In genomic region chrX:43707812-43708548, GRCh38 we compare ENCODE assay signal across 12 cellular contexts. TPM values are rescaled to one million over a fixed set of nuclear protein-coding genes. Genes with fewer than 3 reads are reported as not detected.
DNase-seq lines count a peak whose midpoint lies in the region; ATAC-seq and TF ChIP-seq lines count a peak whose summit lies in the region.
"Had no signal": no experiment of that assay in that cellular context is flagged by ENCODE, and none has a peak within 500 bp of the region (broad histone marks: within the 10 kb centered on the region; RNA-seq: fewer than 3 reads in every experiment).

No MANE protein-coding gene starts in this region.

- H3K4me3 ChIP-seq in hepatocyte = no peak overlapping the region
- H3K4me3 ChIP-seq in gastrocnemius medialis = no peak overlapping the region
- no peak overlapping the region for H3K4me3 ChIP-seq in smooth muscle cell
- H3K4me3 ChIP-seq: SK-N-MC had no signal

- no peak overlapping the region for H3K27ac Mint-ChIP-seq in chondrocyte (ENCODE audit: unreplicated experiment)
- H3K27ac Mint-ChIP-seq: natural killer cell treated with Interleukin-12 subunit alpha and Interleukin-12 subunit beta and Interleukin-15 and Interleukin-18, amount 100 ng/mL, for 72 hours; stimulated activated naive B cell treated with anti-CD40 and anti-IgM and Interleukin-4, amounts not matched to agents 10 μg/mL and 1 μg/mL and 100 μg/mL, for 72 hours had no signal

- no peaks in the 10 kb centered on the region for H3K36me3 Mint-ChIP-seq in chondrocyte (ENCODE audit: low read depth)
- H3K36me3 Mint-ChIP-seq: natural killer cell treated with Interleukin-12 subunit alpha and Interleukin-12 subunit beta and Interleukin-15 and Interleukin-18, amount 100 ng/mL, for 72 hours; stimulated activated naive B cell treated with anti-CD40 and anti-IgM and Interleukin-4, amounts not matched to agents 10 μg/mL and 1 μg/mL and 100 μg/mL, for 72 hours had no signal

- peak; percentile 55 for DNase-seq in LHCN-M2 (ENCODE audit: low read depth)
- DNase-seq in chondrocyte (ENCODE audit: low spot score) = no peak
- DNase-seq in hepatocyte (ENCODE audit: low spot score) = peak; percentile 14
- DNase-seq in gastrocnemius medialis = peak; percentile 53 to 68
- DNase-seq in smooth muscle cell (lab: John Stamatoyannopoulos, UW; ENCODE audit: unreplicated experiment) = no peak
- no peak for DNase-seq in GM13976 (ENCODE audit: low spot score)
- DNase-seq: AML-193; stimulated activated naive B cell treated with anti-CD40 and anti-IgM and Interleukin-4, amounts not matched to agents 10 μg/mL and 1 μg/mL and 100 μg/mL, for 72 hours had no signal

- intact Hi-C loops in gastrocnemius medialis (cut with DNase I; ENCODE audit: low total_unique reads) = loop anchor here (2.0 to 5.0 kb wide), 2 partner anchors 34 to 53 kb away; no protein-coding TSS in a partner anchor

- H3K4me2 ChIP-seq in hepatocyte (peak overlapping the region; percentile 2), smooth muscle cell (no peak overlapping the region)

- no peak for TF ChIP-seq POLR2A in gastrocnemius medialis (IDR thresholded peaks at IDR 0.05)

- H4K20me1 ChIP-seq in hepatocyte (ENCODE audit: insufficient read depth, poor library complexity, severe bottlenecking) (no peaks in the 10 kb centered on the region), smooth muscle cell (ENCODE audit: low read depth) (no peaks in the 10 kb centered on the region)

- no peaks in the 10 kb centered on the region for H3K27me3 Mint-ChIP-seq in chondrocyte (ENCODE audit: low read depth)

- H3K9me2 ChIP-seq in hepatocyte (replicated peaks; ENCODE audit: insufficient read depth) = no peaks in the 10 kb centered on the region

- H3K9me3 Mint-ChIP-seq in chondrocyte (ENCODE audit: low read depth) = peaks cover 4% of the 10 kb centered on the region
- H3K9me3 Mint-ChIP-seq: natural killer cell treated with Interleukin-12 subunit alpha and Interleukin-12 subunit beta and Interleukin-15 and Interleukin-18, amount 100 ng/mL, for 72 hours; stimulated activated naive B cell treated with anti-CD40 and anti-IgM and Interleukin-4, amounts not matched to agents 10 μg/mL and 1 μg/mL and 100 μg/mL, for 72 hours had no signal

- no peaks in the 10 kb centered on the region for H3K9me3 ChIP-seq in hepatocyte (ENCODE audit: low read depth)
- H3K9me3 ChIP-seq in gastrocnemius medialis = no peaks in the 10 kb centered on the region
- H3K9me3 ChIP-seq in smooth muscle cell (replicated peaks; ENCODE audit: low read depth) = no peaks in the 10 kb centered on the region

- H3K27me3 ChIP-seq in hepatocyte (no peaks in the 10 kb centered on the region), gastrocnemius medialis (peaks cover 0 to 3% (median 0%) of the 10 kb centered on the region in 3 donors), smooth muscle cell (ENCODE audit: low read depth) (no peaks in the 10 kb centered on the region)

- peak; percentile 80 to 89 for ATAC-seq in gastrocnemius medialis
- ATAC-seq in HG03159 (IDR thresholded peaks at IDR 0.05; ENCODE audit: unreplicated experiment) = no peak
- no peak for ATAC-seq in GM21528 (IDR thresholded peaks at IDR 0.05; ENCODE audit: low FRiP score, unreplicated experiment)
- ATAC-seq: natural killer cell treated with Interleukin-12 subunit alpha and Interleukin-12 subunit beta and Interleukin-15 and Interleukin-18, amount 100 ng/mL, for 72 hours; stimulated activated naive B cell treated with anti-CD40 and anti-IgM and Interleukin-4, amounts not matched to agents 10 μg/mL and 1 μg/mL and 100 μg/mL, for 72 hours had no signal

- H3K36me3 ChIP-seq in hepatocyte (replicated peaks; ENCODE audit: insufficient read depth, low read depth) = no peaks in the 10 kb centered on the region
- peaks cover 0 to 7% of the 10 kb centered on the region in 2 donors for H3K36me3 ChIP-seq in gastrocnemius medialis
- no peaks in the 10 kb centered on the region for H3K36me3 ChIP-seq in smooth muscle cell (ENCODE audit: low read depth)

- TF ChIP-seq CTCF in chondrocyte (IDR thresholded peaks at IDR 0.05) (peak; percentile 30), hepatocyte (IDR thresholded peaks at IDR 0.05; ENCODE audit: poor library complexity) (no peak), gastrocnemius medialis (IDR thresholded peaks at IDR 0.05 in 4 of 5, conservative IDR thresholded peaks at IDR 0.05 in 1 of 5) (no peak), smooth muscle cell (IDR thresholded peaks at IDR 0.05; ENCODE audit: borderline replicate concordance, insufficient read depth, poor library complexity, severe bottlenecking) (no peak), GM13976 (IDR thresholded peaks at IDR 0.05; ENCODE audit: borderline replicate concordance, control extremely low read depth, extremely low read depth, insufficient read depth, missing control alignments) (no peak)

- no peak overlapping the region for H2AFZ ChIP-seq in hepatocyte
- H2AFZ ChIP-seq in smooth muscle cell (ENCODE audit: low read depth) = no peak overlapping the region

- H3K4me3 Mint-ChIP-seq in chondrocyte (ENCODE audit: unreplicated experiment) = no peak overlapping the region
- H3K4me3 Mint-ChIP-seq: natural killer cell treated with Interleukin-12 subunit alpha and Interleukin-12 subunit beta and Interleukin-15 and Interleukin-18, amount 100 ng/mL, for 72 hours; stimulated activated naive B cell treated with anti-CD40 and anti-IgM and Interleukin-4, amounts not matched to agents 10 μg/mL and 1 μg/mL and 100 μg/mL, for 72 hours had no signal

- in situ Hi-C loops in gastrocnemius medialis (cut with MboI; ENCODE audit: low sequenced_read_pairs in 4 of 4) (no loop called here), GM13976 (cut with MboI; ENCODE audit: low sequenced_read_pairs, unreplicated experiment) (no loop called here)

- H3K9ac ChIP-seq in smooth muscle cell (ENCODE audit: low read depth) = no peak overlapping the region

- H3K4me1 ChIP-seq in hepatocyte (ENCODE audit: insufficient read depth) = peaks cover 22% of the 10 kb centered on the region
- H3K4me1 ChIP-seq in gastrocnemius medialis = peaks cover 10 to 11% of the 10 kb centered on the region in 2 donors
- H3K4me1 ChIP-seq in smooth muscle cell (ENCODE audit: low read depth) = peaks cover 4% of the 10 kb centered on the region

- no peaks in the 10 kb centered on the region for H3K79me2 ChIP-seq in hepatocyte
- H3K79me2 ChIP-seq in smooth muscle cell (ENCODE audit: low read depth) = no peaks in the 10 kb centered on the region

- 36% methylated on average over 3 of the region's 3 CpGs for WGBS in hepatocyte (ENCODE audit: low lambda C conversion rate, missing lambda C conversion rate)
- WGBS in smooth muscle cell (ENCODE audit: low lambda C conversion rate) = 64% methylated on average over 3 of the region's 3 CpGs

- peaks cover 46% of the 10 kb centered on the region for H3K4me1 Mint-ChIP-seq in chondrocyte (ENCODE audit: low read depth)
- H3K4me1 Mint-ChIP-seq: stimulated activated naive B cell treated with anti-CD40 and anti-IgM and Interleukin-4, amounts not matched to agents 10 μg/mL and 1 μg/mL and 100 μg/mL, for 72 hours had no signal

- peak overlapping the region; percentile 21 for H3K27ac ChIP-seq in hepatocyte
- peak overlapping the region; percentile 62 to 80 (median 74) for H3K27ac ChIP-seq in gastrocnemius medialis
- H3K27ac ChIP-seq in smooth muscle cell (ENCODE audit: low read depth) = no peak overlapping the region
- H3K27ac ChIP-seq: SK-N-MC had no signal

- no peaks in the 10 kb centered on the region for H3F3A ChIP-seq in smooth muscle cell (ENCODE audit: low read depth)

RNA-seq across cellular contexts. Expression of gene MAOA, which starts 51.9 kb away (rescaled TPM):
- 4.6 and 5.0 TPM in 2 replicates for total RNA-seq in LHCN-M2 (2014; rRNA removed)
- 2.5 TPM for polyA plus RNA-seq in LHCN-M2 (2012)
- total RNA-seq in chondrocyte = 0.46 to 4.0 TPM (median 3.4 TPM) in 3 replicates
- 110 and 126 TPM in 2 replicates for total RNA-seq in hepatocyte
- polyA plus RNA-seq in hepatocyte = 43.1 and 54.0 TPM in 2 replicates
- 100 to 1,000 TPM in 2 of 4 donors, 10 to 100 TPM in 2; 25.2 to 244 (median 109) TPM for total RNA-seq in gastrocnemius medialis
- 1.2 and 2.0 TPM in 2 replicates for total RNA-seq in smooth muscle cell
- polyA plus RNA-seq in smooth muscle cell = 1.6 and 2.9 TPM in 2 replicates

Comparison
In these comparisons a context has a peak if more than half of its experiments do, and no peak if none do; other contexts are left out.
1. DNase-seq: peak in LHCN-M2 (single experiment), hepatocyte (single experiment) and gastrocnemius medialis (2 of 2); none in chondrocyte (single experiment), smooth muscle cell (single experiment) and GM13976 (single experiment).
2. ATAC-seq: peak in gastrocnemius medialis (2 of 2); none in HG03159 (single experiment) and GM21528 (single experiment).